16 cellular contexts compared by ENCODE assay signal in genomic region chr1:26114165-26114927, GRCh38. TPM values are rescaled to one million over a fixed set of nuclear protein-coding genes. Genes with fewer than 3 reads are reported as not detected.
DNase-seq lines count a peak whose midpoint lies in the region; ATAC-seq, FAIRE-seq and TF ChIP-seq lines count a peak whose summit lies in the region.
"Had no signal": no experiment of that assay in that cellular context is flagged by ENCODE, and none has a peak within 500 bp of the region (broad histone marks: within the 10 kb centered on the region; RNA-seq: fewer than 3 reads in every experiment).

No MANE protein-coding gene starts in this region.

- H3K4me1 ChIP-seq in HEK293 (ENCODE audit: control insufficient read depth, insufficient read depth, low read length), result no peaks in the 10 kb centered on the region
- H3K4me1 ChIP-seq in pancreas, result peaks cover 8 to 45% (median 26%) of the 10 kb centered on the region in 3 donors

- WGBS in pancreas, 2 donors, result 15 to 19% methylated on average over 12 of the region's 12 CpGs

- CTCF ChIA-PET in Calu3 (lab: Charles Lee), result interaction anchor here (2.2 kb wide), 1 partner anchor 31 kb away, joined by 7 read pairs; no protein-coding TSS in a partner anchor
- CTCF ChIA-PET in HEK293 (lab: Yijun Ruan, JAX), result interaction anchor here (0.7 to 2.5 kb wide), 6 partner anchors 9 to 207 kb away, joined by 3 to 18 read pairs (median 4); partner anchors contain the start of gene ZNF593

- peak overlapping the region; percentile 46 for H3K27ac Mint-ChIP-seq in Calu3 (ENCODE audit: unreplicated experiment)
- H3K27ac Mint-ChIP-seq: CD14-positive monocyte; stimulated activated memory B cell treated with anti-CD40 and anti-IgM and Interleukin-4, amounts not matched to agents 10 μg/mL and 1 μg/mL and 100 μg/mL, for 72 hours had no signal

- H3K9me3 ChIP-seq in HEK293 (ENCODE audit: control insufficient read depth, insufficient read depth, low read depth, low read length) (no peaks in the 10 kb centered on the region), pancreas (no peaks in the 10 kb centered on the region)
- H3K9me3 ChIP-seq: SJSA1 had no signal

- TF ChIP-seq CTCF in Calu3 (IDR thresholded peaks at IDR 0.05; ENCODE audit: unreplicated experiment) (no peak), HEK293 (tag by site-specific recombination; IDR thresholded peaks at IDR 0.05) (no peak), pancreas (IDR thresholded peaks at IDR 0.05) (no peak)

- intact Hi-C loops in Calu3 (cut with micrococcal nuclease; ENCODE audit: unreplicated experiment), result no loop called here
- intact Hi-C loops in pancreas (cut with DNase I), result no loop called here

- POLR2A ChIA-PET in HEK293 (lab: Yijun Ruan, JAX), result interaction anchor here (0.9 to 1.0 kb wide), 2 partner anchors 9 kb away, joined by 3 read pairs; no protein-coding TSS in a partner anchor

- no peak for DNase-seq in Calu3
- DNase-seq in caudate nucleus (lab: John Stamatoyannopoulos, UW), result no peak
- DNase-seq in pancreas, result peak in 3 of 6 donors; percentile 41 to 48 (median 44)
- DNase-seq in effector CD4-positive, alpha-beta T cell, result no peak
- DNase-seq in NCI-H69 (lab: John Stamatoyannopoulos, UW), result no peak
- DNase-seq: activated naive CD4-positive, alpha-beta T cell; brain microvascular endothelial cell; EL; HCEC 1CT; NCI-H1105; nucleus accumbens had no signal

- no peaks in the 10 kb centered on the region for H3K9me3 Mint-ChIP-seq in Calu3 (ENCODE audit: low read depth, unreplicated experiment)
- H3K9me3 Mint-ChIP-seq: CD14-positive monocyte; stimulated activated memory B cell treated with anti-CD40 and anti-IgM and Interleukin-4, amounts not matched to agents 10 μg/mL and 1 μg/mL and 100 μg/mL, for 72 hours had no signal

- BruUV-seq in Calu3 (replicated peaks; lab: Mats Ljungman, UMichigan), result no TSS peak

- ATAC-seq in pancreas (peak; percentile 36 to 51 (median 44)), HG02623 (IDR thresholded peaks at IDR 0.05; ENCODE audit: unreplicated experiment) (no peak)
- ATAC-seq: stimulated activated memory B cell treated with anti-CD40 and anti-IgM and Interleukin-4, amounts not matched to agents 10 μg/mL and 1 μg/mL and 100 μg/mL, for 72 hours had no signal

- peaks cover 42% of the 10 kb centered on the region for H3K36me3 Mint-ChIP-seq in Calu3 (ENCODE audit: insufficient read depth, unreplicated experiment)

- H3K27me3 Mint-ChIP-seq in Calu3 (ENCODE audit: unreplicated experiment), result no peaks in the 10 kb centered on the region
- H3K27me3 Mint-ChIP-seq: stimulated activated memory B cell treated with anti-CD40 and anti-IgM and Interleukin-4, amounts not matched to agents 10 μg/mL and 1 μg/mL and 100 μg/mL, for 72 hours had no signal

- peaks cover 12% of the 10 kb centered on the region for H3K4me1 Mint-ChIP-seq in Calu3 (ENCODE audit: low read depth, unreplicated experiment)

- H3K27ac ChIP-seq in HEK293 (ENCODE audit: extremely low read depth, low read depth, low read length) (no peak overlapping the region), caudate nucleus (ENCODE audit: low read depth, low read length) (peak overlapping the region; percentile 55), pancreas (peak overlapping the region; percentile 30 to 98 (median 70))
- H3K27ac ChIP-seq: brain microvascular endothelial cell, SJSA1 had no signal

- peaks cover 15 to 49% of the 10 kb centered on the region in 2 experiments; a peak in 2 of 3 replicates for H3K36me3 ChIP-seq in HEK293 (ENCODE audit: control insufficient read depth in 2 of 2, insufficient read depth in 1 of 2, low read length in 2 of 2)
- H3K36me3 ChIP-seq in pancreas, result no peaks in the 10 kb centered on the region
- H3K36me3 ChIP-seq: brain microvascular endothelial cell had no signal

- H3K4me3 ChIP-seq in HEK293 (ENCODE audit: low read depth, low read length) (no peak overlapping the region), pancreas (peak overlapping the region in 2 of 4 donors; percentile 74 to 100)
- H3K4me3 ChIP-seq: SJSA1 had no signal

- H3K4me3 Mint-ChIP-seq in Calu3 (ENCODE audit: low read depth, unreplicated experiment), result peak overlapping the region; percentile 55
- H3K4me3 Mint-ChIP-seq: CD14-positive monocyte; stimulated activated memory B cell treated with anti-CD40 and anti-IgM and Interleukin-4, amounts not matched to agents 10 μg/mL and 1 μg/mL and 100 μg/mL, for 72 hours had no signal

- no peaks in the 10 kb centered on the region for H3K27me3 ChIP-seq in pancreas
- H3K27me3 ChIP-seq: brain microvascular endothelial cell, SJSA1 had no signal

- no peak for FAIRE-seq in pancreas (lab: Jason Lieb, UNC)

TF ChIP-seq in HEK293, 187 proteins besides CTCF, POLR2A, EP300 and RAD21:
- TF ChIP-seq PRDM10 (tag by site-specific recombination; IDR thresholded peaks at IDR 0.05) (peak; percentile 52; the same call in 1 of the 2 replicates), SCRT2 (tag by site-specific recombination; IDR thresholded peaks at IDR 0.05) (peak; percentile 44), ZNF354C (tag by site-specific recombination; IDR thresholded peaks at IDR 0.05; ENCODE audit: borderline replicate concordance, low read depth) (no peak), RBAK (tag by site-specific recombination; IDR thresholded peaks at IDR 0.05) (no peak)

RNA-seq across cellular contexts. Expression of gene PDIK1L, which starts 2.7 kb away (rescaled TPM):
- 11.4 and 11.9 TPM in 2 replicates for total RNA-seq in Calu3 (2022)
- total RNA-seq in pancreas, result 10 to 100 TPM in 1 of 6 donors, 1 to 10 TPM in 5; 5.9 to 12.1 (median 6.6) TPM
- polyA plus RNA-seq in pancreas, result 1 to 10 TPM; 1.7 to 3.6 TPM

RNA-seq across cellular contexts. Expression of gene FAM110D, which starts 44.5 kb away (rescaled TPM):
- total RNA-seq in Calu3 (2022) (not detected in 2 replicates), pancreas (1 to 10 TPM in 4 of 6 donors, under 1 TPM in 2; 0.79 to 1.7 (median 1.1) TPM)
- polyA plus RNA-seq in pancreas, result 1 to 10 TPM; 2.6 to 3.5 TPM
- total RNA-seq: SJSA1 had no signal
- polyA plus RNA-seq: CD14-positive monocyte had no signal

RNA-seq across cellular contexts. Expression of gene TRIM63, which starts 46.9 kb away (rescaled TPM):
- total RNA-seq in Calu3 (2022) (not detected in 2 replicates), pancreas (under 1 TPM in 4 of 6 donors, not detected in 2; 0.09 to 0.35 (median 0.33) TPM)
- polyA plus RNA-seq in pancreas, result under 1 TPM; 0.15 to 0.52 TPM
- total RNA-seq: SJSA1 had no signal
- polyA plus RNA-seq: CD14-positive monocyte had no signal

RNA-seq across cellular contexts. Expression of gene C1orf232, which starts 54.4 kb away (rescaled TPM):
- total RNA-seq in Calu3 (2022) (not detected in 2 replicates), pancreas (not detected)
- polyA plus RNA-seq in pancreas, result not detected
- total RNA-seq: SJSA1 had no signal
- polyA plus RNA-seq: CD14-positive monocyte had no signal

RNA-seq across cellular contexts. Expression of gene ZNF593, which starts 55.4 kb away (rescaled TPM):
- total RNA-seq in Calu3 (2022) (22.2 and 23.1 TPM in 2 replicates), pancreas (10 to 100 TPM; 18.4 to 36.7 (median 22.1) TPM)
- polyA plus RNA-seq in pancreas, result 10 to 100 TPM; 69.9 to 80.7 TPM
